ENCODE assay signal across 16 cellular contexts in the genomic region with DNA sequence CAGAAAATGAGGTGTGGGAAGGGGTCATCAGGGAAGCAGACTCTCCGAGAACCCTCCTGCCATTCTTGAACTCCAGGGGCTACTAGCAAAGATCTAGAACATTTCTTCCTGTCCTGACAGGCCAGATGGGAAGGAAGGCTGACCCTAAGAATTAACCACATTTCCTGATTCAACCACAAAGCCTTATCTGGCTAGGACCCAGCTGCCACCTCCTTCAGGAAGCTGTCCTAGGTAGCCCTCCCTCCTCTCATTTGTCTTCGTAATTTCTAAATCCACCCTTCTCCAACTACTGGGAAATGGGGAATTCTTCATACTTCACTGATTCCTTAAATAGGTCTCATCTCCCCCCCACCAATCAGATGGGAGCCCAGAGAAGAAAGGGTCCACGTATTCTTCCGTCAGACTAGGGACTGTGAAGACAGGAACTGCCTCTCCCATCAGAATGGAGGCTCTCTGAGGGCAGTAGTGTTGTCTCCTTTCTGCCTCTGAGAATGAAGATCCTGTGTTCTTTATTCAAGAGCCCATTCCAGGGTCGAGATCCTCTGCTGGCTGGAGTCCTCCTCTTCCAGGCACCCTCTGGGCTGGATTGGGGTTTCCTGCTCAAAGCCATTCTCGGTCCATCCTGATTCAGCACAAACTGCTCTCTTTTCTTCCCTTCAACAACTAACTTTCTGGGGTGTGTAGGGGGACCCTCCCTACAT. TPM values are rescaled to one million over a fixed set of nuclear protein-coding genes. Genes with fewer than 3 reads are reported as not detected.
DNase-seq lines count a peak whose midpoint lies in the region; ATAC-seq and TF ChIP-seq lines count a peak whose summit lies in the region.
"Had no signal": no experiment of that assay in that cellular context is flagged by ENCODE, and none has a peak within 500 bp of the region (broad histone marks: within the 10 kb centered on the region; RNA-seq: fewer than 3 reads in every experiment).

No MANE protein-coding gene starts in this region.

- no peaks in the 10 kb centered on the region for H3K36me3 Mint-ChIP-seq in endodermal cell (ENCODE audit: low read depth)
- no peaks in the 10 kb centered on the region for H3K36me3 Mint-ChIP-seq in osteocyte (ENCODE audit: unreplicated experiment)
- no peaks in the 10 kb centered on the region for H3K36me3 Mint-ChIP-seq in activated CD4-positive, alpha-beta T cell treated with anti-CD3 and anti-CD28 coated beads for 36 hours (ENCODE audit: low read depth)

- peaks cover 3% of the 10 kb centered on the region; the same call in 1 of the 2 replicates for H3K4me1 ChIP-seq in PC-3 (ENCODE audit: insufficient read depth, low read length)
- peaks cover 4% of the 10 kb centered on the region for H3K4me1 ChIP-seq in endodermal cell (ENCODE audit: control insufficient read depth, insufficient read depth, low read length)
- H3K4me1 ChIP-seq: right lobe of liver had no signal

- peak overlapping the region; percentile 70 for H3K4me3 Mint-ChIP-seq in endodermal cell
- peak overlapping the region; percentile 93 for H3K4me3 Mint-ChIP-seq in osteocyte (ENCODE audit: unreplicated experiment)
- no peak overlapping the region for H3K4me3 Mint-ChIP-seq in activated CD4-positive, alpha-beta T cell treated with anti-CD3 and anti-CD28 coated beads for 36 hours

- intact Hi-C loops in PC-3 (cut with micrococcal nuclease) = no loop called here
- intact Hi-C loops in activated CD4-positive, alpha-beta T cell treated with anti-CD3 and anti-CD28 coated beads for 36 hours (cut with DNase I, micrococcal nuclease) = no loop called here

- no peak overlapping the region for H2AFZ ChIP-seq in PC-3 (ENCODE audit: low read length)

- CTCF ChIA-PET in PC-3 (lab: Charles Lee) = no interaction called here
- CTCF ChIA-PET in activated CD4-positive, alpha-beta T cell treated with anti-CD3 and anti-CD28 coated beads for 36 hours (lab: Charles Lee) = interaction anchor here (0.6 to 1.6 kb wide), 2 partner anchors 16 to 33 kb away, joined by 3 to 4 read pairs; no protein-coding TSS in a partner anchor

- H3K4me1 Mint-ChIP-seq in endodermal cell (peaks cover 31% of the 10 kb centered on the region), osteocyte (ENCODE audit: unreplicated experiment) (peaks cover 38% of the 10 kb centered on the region)
- peaks cover 28% of the 10 kb centered on the region for H3K4me1 Mint-ChIP-seq in activated CD4-positive, alpha-beta T cell treated with anti-CD3 and anti-CD28 coated beads for 36 hours

- H4K20me1 ChIP-seq in PC-3 (ENCODE audit: low read length) = no peaks in the 10 kb centered on the region

- H3K9me2 ChIP-seq in PC-3 (replicated peaks; ENCODE audit: low read length) = no peaks in the 10 kb centered on the region

- no peaks in the 10 kb centered on the region for H3F3A ChIP-seq in PC-3 (ENCODE audit: low read length, unreplicated experiment)

- in situ Hi-C loops in ACHN (cut with HindIII; ENCODE audit: low pct_ligation_motif_present, low pct_unique_long_range_greater_than_20kb, low sequenced_read_pairs) = no loop called here

- no peak overlapping the region for H3K27ac Mint-ChIP-seq in endodermal cell
- H3K27ac Mint-ChIP-seq in osteocyte (ENCODE audit: unreplicated experiment) = peak overlapping the region; percentile 31
- no peak overlapping the region for H3K27ac Mint-ChIP-seq in activated CD4-positive, alpha-beta T cell treated with anti-CD3 and anti-CD28 coated beads for 36 hours

- H3K79me2 ChIP-seq in PC-3 (ENCODE audit: low read length) = no peaks in the 10 kb centered on the region

- no TSS peak for BruUV-seq in PC-3 (replicated peaks; lab: Mats Ljungman, UMichigan)

- TF ChIP-seq CTCF in PC-3 (conservative IDR thresholded peaks at IDR 0.05; ENCODE audit: low read depth, low read length) = no peak
- no peak for TF ChIP-seq CTCF in endodermal cell (conservative IDR thresholded peaks at IDR 0.05)
- no peak for TF ChIP-seq CTCF in osteocyte (IDR thresholded peaks at IDR 0.05)

- 79 to 93% methylated on average over 3 to 6 of the region's 6 CpGs for WGBS in endodermal cell (ENCODE audit: insufficient coverage in 1 of 2, insufficient read length in 1 of 2), 2 experiments

- H3K36me3 ChIP-seq in PC-3 (ENCODE audit: low read depth, low read length) (no peaks in the 10 kb centered on the region), endodermal cell (ENCODE audit: control insufficient read depth, insufficient read depth, low read length) (no peaks in the 10 kb centered on the region)
- H3K36me3 ChIP-seq: right lobe of liver, upper lobe of right lung had no signal

- H3K9me3 Mint-ChIP-seq in endodermal cell (no peaks in the 10 kb centered on the region), osteocyte (ENCODE audit: unreplicated experiment) (no peaks in the 10 kb centered on the region)
- H3K9me3 Mint-ChIP-seq in activated CD4-positive, alpha-beta T cell treated with anti-CD3 and anti-CD28 coated beads for 36 hours (ENCODE audit: low read depth) = no peaks in the 10 kb centered on the region
- H3K9me3 Mint-ChIP-seq: activated B cell treated with CpG ODN at 0.5 μM for 24 hours; activated T-helper 2 cell treated with anti-CD3 and anti-CD28 coated beads, Interferon-gamma antibody, Interleukin-2, Interleukin-4, amounts not matched to agents 10 μg/mL and 5 μg/mL and 100 μg/mL, durations not matched to agents 14 hours and 24 hours and 36 hours had no signal

- ATAC-seq in PC-3 = no peak
- no peak for ATAC-seq in GM19463 (IDR thresholded peaks at IDR 0.05; ENCODE audit: unreplicated experiment)
- no peak for ATAC-seq in activated CD4-positive, alpha-beta T cell treated with anti-CD3 and anti-CD28 coated beads for 36 hours

- POLR2A ChIA-PET in PC-3 (lab: Charles Lee; ENCODE audit: unreplicated experiment) = no interaction called here
- POLR2A ChIA-PET in activated CD4-positive, alpha-beta T cell treated with anti-CD3 and anti-CD28 coated beads for 36 hours (lab: Charles Lee) = no interaction called here

- peaks cover 17% of the 10 kb centered on the region for H3K27me3 ChIP-seq in PC-3 (ENCODE audit: low read length)
- H3K27me3 ChIP-seq in endodermal cell (ENCODE audit: control insufficient read depth, insufficient read depth, low read length, poor library complexity, severe bottlenecking) = no peaks in the 10 kb centered on the region

- H3K27ac ChIP-seq in PC-3 (ENCODE audit: low read length) = no peak overlapping the region
- H3K27ac ChIP-seq in endodermal cell (ENCODE audit: low read depth, low read length) = no peak overlapping the region

- peak; percentile 26 for DNase-seq in HCEC 1CT
- DNase-seq in PC-3 = peak; percentile 35
- peak; percentile 72 for DNase-seq in endodermal cell
- DNase-seq in osteocyte (ENCODE audit: extremely low spot score, unreplicated experiment) = no peak
- DNase-seq in stimulated activated CD4-positive, alpha-beta T cell treated with anti-CD3 and anti-CD28 coated beads, Interleukin-4, amount 100 ng/mL, for 1 hour = no peak
- DNase-seq in activated CD4-positive, alpha-beta T cell treated with anti-CD3 and anti-CD28 coated beads for 36 hours = no peak
- DNase-seq in ACHN = no peak
- DNase-seq: activated B cell treated with CpG ODN at 0.5 μM for 24 hours, cerebellar nuclear complex, DMS79, NCI-H1694 treated with DMSO at 0.1 percent for 48 hours, right lobe of liver, upper lobe of right lung had no signal

- H3K4me3 ChIP-seq in PC-3 (ENCODE audit: low read length) (no peak overlapping the region), endodermal cell (ENCODE audit: low read length) (no peak overlapping the region)

- H3K4me2 ChIP-seq in PC-3 (ENCODE audit: low read length) = no peak overlapping the region

- H3K27me3 Mint-ChIP-seq in endodermal cell (ENCODE audit: insufficient read depth) (peaks cover 36% of the 10 kb centered on the region), osteocyte (ENCODE audit: unreplicated experiment) (no peaks in the 10 kb centered on the region)
- H3K27me3 Mint-ChIP-seq in activated CD4-positive, alpha-beta T cell treated with anti-CD3 and anti-CD28 coated beads for 36 hours = peaks cover 13% of the 10 kb centered on the region

- no peak overlapping the region for H3K9ac ChIP-seq in PC-3 (ENCODE audit: low read length)
- H3K9ac ChIP-seq in endodermal cell (ENCODE audit: extremely low read depth, low read length, poor library complexity, severe bottlenecking) = no peak overlapping the region

- H3K9me3 ChIP-seq in PC-3 (ENCODE audit: low read length) = no peaks in the 10 kb centered on the region
- H3K9me3 ChIP-seq in endodermal cell (ENCODE audit: control insufficient read depth, low read length) = no peaks in the 10 kb centered on the region
- H3K9me3 ChIP-seq: right lobe of liver, upper lobe of right lung had no signal

RNA-seq across cellular contexts. Expression of a gene that starts 2.1 kb away (rescaled TPM):
- total RNA-seq in PC-3 (2014; rRNA removed) (0.11 and 0.17 TPM in 2 replicates), endodermal cell (10 to 100 TPM in 1 of 2 donors, 1 to 10 TPM in 1; 9.5 to 23.2 TPM), osteocyte (36.1 and 36.8 TPM in 2 replicates)
- 28.9 TPM for polyA plus RNA-seq in endodermal cell (2013, experiment 1 of 2)
- 28.6 TPM for polyA plus RNA-seq in endodermal cell (2013, experiment 2 of 2)
- 1 to 10 TPM in 1 of 2 experiments, under 1 TPM in 1; 0.77 to 1.1 TPM for total RNA-seq in activated CD4-positive, alpha-beta T cell treated with anti-CD3 and anti-CD28 coated beads for 36 hours

RNA-seq across cellular contexts. Expression of a gene that starts 22.7 kb away (rescaled TPM):
- 67.7 and 95.0 TPM in 2 replicates for total RNA-seq in PC-3 (2014; rRNA removed)
- 10 to 100 TPM; 24.1 to 34.6 TPM for total RNA-seq in endodermal cell
- polyA plus RNA-seq in endodermal cell (2013, experiment 1 of 2) = 27.5 TPM
- polyA plus RNA-seq in endodermal cell (2013, experiment 2 of 2) = 28.4 TPM
- 175 and 176 TPM in 2 replicates for total RNA-seq in osteocyte
- total RNA-seq in activated CD4-positive, alpha-beta T cell treated with anti-CD3 and anti-CD28 coated beads for 36 hours = 10 to 100 TPM; 61.1 to 64.0 TPM

RNA-seq across cellular contexts. Expression of a gene that starts 32.7 kb away (rescaled TPM):
- 31.9 and 37.6 TPM in 2 replicates for total RNA-seq in PC-3 (2014; rRNA removed)
- total RNA-seq in endodermal cell = 10 to 100 TPM; 23.0 to 24.2 TPM
- 24.0 TPM for polyA plus RNA-seq in endodermal cell (2013, experiment 1 of 2)
- polyA plus RNA-seq in endodermal cell (2013, experiment 2 of 2) = 20.7 TPM
- 66.2 and 67.0 TPM in 2 replicates for total RNA-seq in osteocyte
- 10 to 100 TPM in 1 of 2 experiments, 1 to 10 TPM in 1; 9.8 to 16.2 TPM for total RNA-seq in activated CD4-positive, alpha-beta T cell treated with anti-CD3 and anti-CD28 coated beads for 36 hours

RNA-seq across cellular contexts. Expression of a gene that starts 38.0 kb away (rescaled TPM):
- total RNA-seq in PC-3 (2014; rRNA removed) (not detected in 2 replicates), endodermal cell (1 to 10 TPM in 1 of 2 donors, under 1 TPM in 1; 0.51 to 2.6 TPM), osteocyte (12.0 and 13.0 TPM in 2 replicates)
- 0.75 TPM for polyA plus RNA-seq in endodermal cell (2013, experiment 1 of 2)
- polyA plus RNA-seq in endodermal cell (2013, experiment 2 of 2) = 0.46 TPM
- under 1 TPM in 1 of 2 experiments, not detected in 1; 0.26 TPM for total RNA-seq in activated CD4-positive, alpha-beta T cell treated with anti-CD3 and anti-CD28 coated beads for 36 hours
- total RNA-seq: lung microvascular endothelial cell had no signal

Comparison
In these comparisons a context has a peak if more than half of its experiments do, and no peak if none do; other contexts are left out.
1. DNase-seq: peak in HCEC 1CT (single experiment), PC-3 (single experiment) and endodermal cell (single experiment); none in osteocyte (single experiment), stimulated activated CD4-positive, alpha-beta T cell treated with anti-CD3 and anti-CD28 coated beads, Interleukin-4, amount 100 ng/mL, for 1 hour (single experiment), activated CD4-positive, alpha-beta T cell treated with anti-CD3 and anti-CD28 coated beads for 36 hours (single experiment) and ACHN (single experiment).